Comparison of ENCODE assay signal across 15 cellular contexts in the genomic region with DNA sequence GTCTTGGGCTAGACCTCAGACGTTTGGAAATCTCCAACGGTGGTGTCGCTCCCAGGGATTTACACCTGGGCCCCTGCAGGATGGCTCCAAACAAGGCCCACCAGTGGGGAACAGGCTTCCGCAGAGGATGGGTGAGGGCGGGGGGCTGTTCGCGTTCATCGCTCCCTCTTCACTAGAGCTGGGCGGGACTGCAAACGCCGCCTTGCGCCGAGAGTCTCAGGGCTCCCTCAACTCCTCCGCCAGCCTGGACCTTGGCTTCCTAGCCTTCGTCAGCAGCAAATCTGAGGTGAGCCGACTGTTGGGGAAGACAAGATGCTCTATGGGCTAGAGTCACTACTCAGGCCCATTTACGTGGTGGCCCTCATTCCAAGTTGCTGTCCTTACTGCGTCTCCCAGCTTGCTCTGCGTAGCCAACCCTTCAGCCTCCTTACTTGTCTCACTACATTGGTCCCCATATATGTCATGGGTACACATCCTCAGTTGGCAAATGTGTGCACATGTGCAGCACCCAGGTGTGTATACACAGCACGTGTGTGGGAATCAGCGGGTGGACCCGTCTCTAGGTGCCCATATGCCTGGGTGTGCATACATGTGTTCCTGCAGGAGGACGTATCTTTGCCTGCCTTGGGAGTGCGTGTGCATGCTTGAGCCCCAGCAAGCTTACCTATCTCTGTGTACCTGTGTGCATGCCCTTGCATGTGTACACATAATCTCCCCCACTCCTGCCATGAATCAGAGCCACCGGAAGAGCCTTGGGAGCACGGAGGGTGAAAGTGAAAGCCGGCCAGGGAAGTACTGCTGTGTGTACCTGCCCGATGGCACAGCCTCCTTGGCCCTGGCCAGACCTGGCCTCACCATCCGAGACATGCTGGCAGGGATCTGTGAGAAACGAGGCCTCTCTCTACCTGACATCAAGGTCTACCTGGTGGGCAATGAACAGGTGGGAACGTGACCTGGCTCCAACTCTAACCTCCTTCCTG. TPM values are rescaled to one million over a fixed set of nuclear protein-coding genes. Genes with fewer than 3 reads are reported as not detected.
DNase-seq lines count a peak whose midpoint lies in the region; ATAC-seq and TF ChIP-seq lines count a peak whose summit lies in the region.
"Had no signal": no experiment of that assay in that cellular context is flagged by ENCODE, and none has a peak within 500 bp of the region (broad histone marks: within the 10 kb centered on the region; RNA-seq: fewer than 3 reads in every experiment).

No MANE protein-coding gene starts in this region.

- H3K4me3 Mint-ChIP-seq in activated naive CD4-positive, alpha-beta T cell treated with anti-CD3 and anti-CD28 coated beads for 36 hours = no peak overlapping the region
- H3K4me3 Mint-ChIP-seq in effector memory CD8-positive, alpha-beta T cell = peak overlapping the region in 1 of 2 donors; percentile 53
- H3K4me3 Mint-ChIP-seq: T-helper 2 cell treated with Interferon-gamma antibody and Interleukin-4, amounts not matched to agents 5 μg/mL and 100 μg/mL, for 36 hours had no signal

- H3K36me3 ChIP-seq in lower lobe of right lung (peaks cover 10% of the 10 kb centered on the region), vagina (no peaks in the 10 kb centered on the region)
- H3K36me3 ChIP-seq: breast epithelium had no signal

- no peak for TF ChIP-seq CTCF in lower lobe of right lung (IDR thresholded peaks at IDR 0.05)
- TF ChIP-seq CTCF in vagina (IDR thresholded peaks at IDR 0.05) = no peak

- CTCF ChIA-PET in activated naive CD4-positive, alpha-beta T cell treated with anti-CD3 and anti-CD28 coated beads for 36 hours (lab: Charles Lee) = interaction anchor here (0.6 to 6.0 kb wide), 13 partner anchors 9 to 835 kb away, joined by 3 to 77 read pairs (median 6); a partner anchor contains a TSS

- H3K4me3 ChIP-seq in lower lobe of right lung (peak overlapping the region; percentile 63), vagina (peak overlapping the region; percentile 52 to 58)

- peak overlapping the region; percentile 77 for H3K27ac Mint-ChIP-seq in activated naive CD4-positive, alpha-beta T cell treated with anti-CD3 and anti-CD28 coated beads for 36 hours
- peak overlapping the region; percentile 84 to 93 for H3K27ac Mint-ChIP-seq in effector memory CD8-positive, alpha-beta T cell
- H3K27ac Mint-ChIP-seq: progenitor cell of endocrine pancreas had no signal

- no peaks in the 10 kb centered on the region for H3K27me3 Mint-ChIP-seq in activated naive CD4-positive, alpha-beta T cell treated with anti-CD3 and anti-CD28 coated beads for 36 hours (ENCODE audit: low read depth)
- no peaks in the 10 kb centered on the region for H3K27me3 Mint-ChIP-seq in effector memory CD8-positive, alpha-beta T cell

- peaks cover 24% of the 10 kb centered on the region for H3K36me3 Mint-ChIP-seq in activated naive CD4-positive, alpha-beta T cell treated with anti-CD3 and anti-CD28 coated beads for 36 hours (ENCODE audit: low read depth)
- H3K36me3 Mint-ChIP-seq in effector memory CD8-positive, alpha-beta T cell (ENCODE audit: insufficient read depth) = peaks cover 54% of the 10 kb centered on the region

- H3K27ac ChIP-seq in lower lobe of right lung (no peak overlapping the region), vagina (peak overlapping the region; percentile 92)

- H3K4me1 ChIP-seq in lower lobe of right lung (peaks cover 61% of the 10 kb centered on the region), vagina (peaks cover 63% of the 10 kb centered on the region)

- no peaks in the 10 kb centered on the region for H3K9me3 ChIP-seq in lower lobe of right lung
- no peaks in the 10 kb centered on the region for H3K9me3 ChIP-seq in vagina
- H3K9me3 ChIP-seq: breast epithelium had no signal

- DNase-seq in activated naive CD4-positive, alpha-beta T cell treated with anti-CD3 and anti-CD28 coated beads for 36 hours = no peak
- DNase-seq in activated naive CD4-positive, alpha-beta T cell treated with Interleukin-2 at 50 U/mL for 16 hours = no peak
- DNase-seq in effector memory CD8-positive, alpha-beta T cell = no peak
- DNase-seq in lower lobe of right lung (no peak), vagina (ENCODE audit: extremely low spot score in 2 of 2) (no peak), SIG-M5 (lab: John Stamatoyannopoulos, UW) (no peak), retina (no peak)
- DNase-seq in stimulated activated CD4-positive, alpha-beta T cell treated with anti-CD3 and anti-CD28 coated beads, Interleukin-4, amount 100 ng/mL, for 1 hour = no peak
- DNase-seq: NCI-H2227 treated with DMSO at 0.1 percent for 48 hours had no signal

- no peak for TF ChIP-seq POLR2A in vagina (IDR thresholded peaks at IDR 0.05)

- H3K9me3 Mint-ChIP-seq in activated naive CD4-positive, alpha-beta T cell treated with anti-CD3 and anti-CD28 coated beads for 36 hours = no peaks in the 10 kb centered on the region
- no peaks in the 10 kb centered on the region for H3K9me3 Mint-ChIP-seq in effector memory CD8-positive, alpha-beta T cell
- H3K9me3 Mint-ChIP-seq: T-helper 2 cell treated with Interferon-gamma antibody and Interleukin-4, amounts not matched to agents 5 μg/mL and 100 μg/mL, for 36 hours had no signal

- intact Hi-C loops in activated naive CD4-positive, alpha-beta T cell treated with anti-CD3 and anti-CD28 coated beads for 36 hours (cut with micrococcal nuclease) = no loop called here
- intact Hi-C loops in lower lobe of right lung (cut with DNase I) (no loop called here), vagina (cut with DNase I) (no loop called here)

- no peaks in the 10 kb centered on the region for H3K27me3 ChIP-seq in lower lobe of right lung (ENCODE audit: low read depth)
- H3K27me3 ChIP-seq in vagina = no peaks in the 10 kb centered on the region
- H3K27me3 ChIP-seq: breast epithelium had no signal

- H3K4me1 Mint-ChIP-seq in activated naive CD4-positive, alpha-beta T cell treated with anti-CD3 and anti-CD28 coated beads for 36 hours (ENCODE audit: low read depth) = peaks cover 72% of the 10 kb centered on the region
- peaks cover 44% of the 10 kb centered on the region in 2 donors for H3K4me1 Mint-ChIP-seq in effector memory CD8-positive, alpha-beta T cell (ENCODE audit: low read depth in 2 of 2)

- no peak for ATAC-seq in effector memory CD8-positive, alpha-beta T cell (replicated peaks)
- ATAC-seq in lower lobe of right lung = no peak

RNA-seq across cellular contexts. Expression of a gene that starts 10.5 kb away (rescaled TPM):
- total RNA-seq in activated naive CD4-positive, alpha-beta T cell treated with anti-CD3 and anti-CD28 coated beads for 36 hours = 10 to 100 TPM; 34.6 to 39.2 TPM
- 16.2 TPM for total RNA-seq in lower lobe of right lung
- 49.1 TPM for total RNA-seq in vagina

RNA-seq across cellular contexts. Expression of a gene that starts 16.0 kb away (rescaled TPM):
- total RNA-seq in activated naive CD4-positive, alpha-beta T cell treated with anti-CD3 and anti-CD28 coated beads for 36 hours = not detected
- total RNA-seq in lower lobe of right lung = not detected
- total RNA-seq in vagina = not detected
- total RNA-seq: A673, breast epithelium, left colon, progenitor cell of endocrine pancreas, subcutaneous adipose tissue had no signal

RNA-seq across cellular contexts. Expression of a gene that starts 16.8 kb away (rescaled TPM):
- total RNA-seq in activated naive CD4-positive, alpha-beta T cell treated with anti-CD3 and anti-CD28 coated beads for 36 hours = 10 to 100 TPM; 82.2 to 83.9 TPM
- 108 TPM for total RNA-seq in lower lobe of right lung
- total RNA-seq in vagina = 166 TPM

RNA-seq across cellular contexts. Expression of a gene that starts 32.2 kb away (rescaled TPM):
- total RNA-seq in activated naive CD4-positive, alpha-beta T cell treated with anti-CD3 and anti-CD28 coated beads for 36 hours = not detected
- total RNA-seq in lower lobe of right lung (not detected), vagina (not detected)
- total RNA-seq: A673, breast epithelium, left colon, progenitor cell of endocrine pancreas, subcutaneous adipose tissue had no signal

RNA-seq across cellular contexts. Expression of a gene that starts 41.1 kb away (rescaled TPM):
- total RNA-seq in activated naive CD4-positive, alpha-beta T cell treated with anti-CD3 and anti-CD28 coated beads for 36 hours = 1 to 10 TPM; 3.2 to 5.4 TPM
- total RNA-seq in lower lobe of right lung (0.80 TPM), vagina (5.2 TPM)
- total RNA-seq: A673 had no signal
